Comparison of ENCODE assay signal across 32 cellular contexts in genomic region chr12:98405795-98406366, GRCh38.
"Had no signal": no experiment of that assay in that cellular context is flagged by ENCODE, and none has a peak within 500 bp of the region (broad histone marks: within the 10 kb centered on the region; RNA-seq: fewer than 3 reads in every experiment).

No MANE protein-coding gene starts in this region.

- H3K36me3 ChIP-seq: adrenal gland, heart left ventricle, left ventricle myocardium inferior, pancreas, prostate gland, uterus had no signal

- H3K27ac ChIP-seq: adrenal gland, body of pancreas, heart left ventricle, left ventricle myocardium inferior, pancreas, prostate gland, uterus, VCaP had no signal

- ATAC-seq: body of pancreas; heart left ventricle; pancreas; sciatic nerve; stimulated activated memory B cell treated with anti-CD40 and anti-IgM and Interleukin-4, amounts not matched to agents 10 μg/mL and 1 μg/mL and 100 μg/mL, for 72 hours; stimulated activated naive CD8-positive, alpha-beta T cell treated with anti-CD3 and anti-CD28 coated beads, Interleukin-15, amount 100 ng/mL, for 72 hours had no signal

- H3K4me1 ChIP-seq: body of pancreas, pancreas, prostate gland, uterus had no signal

- DNase-seq: activated CD4-positive, alpha-beta memory T cell treated with anti-CD3 and anti-CD28 coated beads for 36 hours; activated CD4-positive, alpha-beta T cell treated with anti-CD3 and anti-CD28 coated beads for 48 hours; activated CD8-positive, alpha-beta memory T cell treated with anti-CD3 and anti-CD28 coated beads, Interleukin-2, amount 50 U/mL, for 4 hours; activated effector memory CD4-positive, alpha-beta T cell treated with anti-CD3 and anti-CD28 coated beads, Interleukin-2, amount 50 U/mL, for 16 hours; activated naive CD4-positive, alpha-beta T cell treated with anti-CD3 and anti-CD28 coated beads for 36 hours; activated naive CD8-positive, alpha-beta T cell treated with anti-CD3 and anti-CD28 coated beads for 36 hours; activated T-cell treated with anti-CD3 and anti-CD28 coated beads, Interleukin-2, amount 50 U/mL, for 1 hour; adrenal gland; aorta; body of pancreas; dermis blood vessel endothelial cell; effector CD4-positive, alpha-beta T cell; foreskin fibroblast; heart left ventricle; hypothalamus; left ventricle myocardium inferior; naive B cell; nucleus accumbens; pancreas; retina; small intestine; stimulated activated CD4-positive, alpha-beta T cell treated with anti-CD3 and anti-CD28 coated beads, Interleukin-1b, Interleukin-23, amount 100 ng/mL, for 48 hours; stimulated activated CD4-positive, alpha-beta T cell treated with anti-CD3 and anti-CD28 coated beads, Interleukin-4, amount 100 ng/mL, for 4 hours; stimulated activated CD8-positive, alpha-beta memory T cell treated with anti-CD3 and anti-CD28 coated beads, Interleukin-4, amount 100 ng/mL, for 48 hours; stimulated activated naive CD8-positive, alpha-beta T cell treated with anti-CD3 and anti-CD28 coated beads, Interleukin-15, amount 100 ng/mL, for 72 hours; substantia nigra; T-helper 1 cell; uterus had no signal

- H3K4me3 ChIP-seq: adrenal gland, body of pancreas, heart left ventricle, left ventricle myocardium inferior, pancreas, prostate gland, uterus had no signal

- H3K27me3 ChIP-seq: adrenal gland, body of pancreas, heart left ventricle, pancreas, uterus had no signal

- H3K9me3 ChIP-seq: adrenal gland, body of pancreas, pancreas, prostate gland, uterus had no signal
